In the genomic region with DNA sequence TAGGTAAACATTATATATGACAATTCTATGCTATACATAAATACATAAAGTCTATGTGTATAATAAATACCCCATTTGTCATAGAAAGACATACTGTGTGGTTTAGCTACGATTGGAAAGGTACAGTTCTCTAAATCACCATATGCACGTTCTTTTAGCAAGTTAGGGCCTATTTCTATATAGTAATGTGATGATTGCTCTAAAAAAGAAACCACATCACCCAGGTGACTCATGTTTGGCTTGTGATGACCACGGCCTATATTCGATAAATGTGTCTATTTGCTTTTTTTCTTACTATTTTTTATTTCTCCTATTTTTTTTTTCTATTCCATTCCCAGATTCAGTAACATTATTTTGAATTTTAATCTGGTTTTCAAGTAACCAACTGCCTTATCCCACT, we compare ENCODE assay signal across 21 cellular contexts. TPM values are rescaled to one million over a fixed set of nuclear protein-coding genes. Genes with fewer than 3 reads are reported as not detected.
DNase-seq lines count a peak whose midpoint lies in the region; ATAC-seq, FAIRE-seq and TF ChIP-seq lines count a peak whose summit lies in the region.
"Had no signal": no experiment of that assay in that cellular context is flagged by ENCODE, and none has a peak within 500 bp of the region (broad histone marks: within the 10 kb centered on the region; RNA-seq: fewer than 3 reads in every experiment).

No MANE protein-coding gene starts in this region.

- H3K27ac Mint-ChIP-seq in CD8-positive, alpha-beta T cell = no peak overlapping the region

- FAIRE-seq in pancreas (lab: Jason Lieb, UNC) = no peak
- FAIRE-seq: GM12892, H54 had no signal

- H3K36me3 Mint-ChIP-seq in CD8-positive, alpha-beta T cell = peaks cover 26% of the 10 kb centered on the region

- TF ChIP-seq CTCF in RWPE2 (IDR thresholded peaks at IDR 0.05; ENCODE audit: poor library complexity, severe bottlenecking) (no peak), foreskin keratinocyte (conservative IDR thresholded peaks at IDR 0.05) (no peak), pancreas (IDR thresholded peaks at IDR 0.05) (no peak)
- TF ChIP-seq CTCF in CD8-positive, alpha-beta T cell (IDR thresholded peaks at IDR 0.05) = no peak

- CTCF ChIA-PET in CD8-positive, alpha-beta T cell (lab: Charles Lee) = no interaction called here

- H3K27me3 ChIP-seq in RWPE2 (ENCODE audit: insufficient read depth, poor library complexity, severe bottlenecking) = no peaks in the 10 kb centered on the region
- H3K27me3 ChIP-seq in foreskin keratinocyte = no peaks in the 10 kb centered on the region
- no peaks in the 10 kb centered on the region for H3K27me3 ChIP-seq in CD8-positive, alpha-beta T cell (ENCODE audit: insufficient read depth, low read length)
- H3K27me3 ChIP-seq in pancreas = no peaks in the 10 kb centered on the region
- H3K27me3 ChIP-seq: MG63 had no signal

- POLR2A ChIA-PET in CD8-positive, alpha-beta T cell (lab: Charles Lee) = no interaction called here

- DNase-seq in HT1080 (ENCODE audit: low read depth) (peak; percentile 43), RWPE2 (ENCODE audit: low spot score) (no peak), foreskin keratinocyte (peak; percentile 50 to 71), pancreas (no peak)
- no peak for DNase-seq in CD8-positive, alpha-beta T cell
- no peak for DNase-seq in activated naive CD4-positive, alpha-beta T cell (lab: John Stamatoyannopoulos, UW)
- DNase-seq: CD4-positive, CD25-positive, alpha-beta regulatory T cell; COR-L47; DMS79 treated with DMSO at 0.1 percent for 48 hours; Karpas-422; MG63; NCI-H1417 treated with DMSO at 0.1 percent for 48 hours; NCI-H187; NCI-H446 treated with DMSO at 0.1 percent for 48 hours; NCI-H526 treated with DMSO at 0.1 percent for 48 hours; PC-9 had no signal

- WGBS in pancreas, 2 donors = 78 to 80% methylated on average over 4 of the region's 4 CpGs

- H3K4me3 ChIP-seq in RWPE2 (ENCODE audit: severe bottlenecking) (no peak overlapping the region), pancreas (no peak overlapping the region)
- no peak overlapping the region for H3K4me3 ChIP-seq in CD8-positive, alpha-beta T cell (ENCODE audit: low read depth, low read length)
- H3K4me3 ChIP-seq: MG63, PC-9 had no signal

- peaks cover 66% of the 10 kb centered on the region for H3K4me1 Mint-ChIP-seq in CD8-positive, alpha-beta T cell (ENCODE audit: low read depth)

- H3K27me3 Mint-ChIP-seq in CD8-positive, alpha-beta T cell (ENCODE audit: low read depth) = no peaks in the 10 kb centered on the region
- H3K27me3 Mint-ChIP-seq: CD4-positive, CD25-positive, alpha-beta regulatory T cell had no signal

- peaks cover 3% of the 10 kb centered on the region for H3K9me3 Mint-ChIP-seq in CD8-positive, alpha-beta T cell

- H3K27ac ChIP-seq in RWPE2 (ENCODE audit: poor library complexity, severe bottlenecking) (no peak overlapping the region), foreskin keratinocyte (peak overlapping the region; percentile 42), pancreas (no peak overlapping the region)
- H3K27ac ChIP-seq in CD8-positive, alpha-beta T cell (ENCODE audit: low read depth, low read length) = no peak overlapping the region
- H3K27ac ChIP-seq: PC-9 had no signal

- H3K4me1 ChIP-seq in RWPE2 (ENCODE audit: insufficient read depth, poor library complexity, severe bottlenecking) = peaks cover 5% of the 10 kb centered on the region
- peaks cover 10% of the 10 kb centered on the region for H3K4me1 ChIP-seq in foreskin keratinocyte
- no peaks in the 10 kb centered on the region for H3K4me1 ChIP-seq in CD8-positive, alpha-beta T cell (ENCODE audit: insufficient read depth, low read length)
- H3K4me1 ChIP-seq in pancreas = no peaks in the 10 kb centered on the region

- H3K4me3 Mint-ChIP-seq in CD8-positive, alpha-beta T cell = no peak overlapping the region
- H3K4me3 Mint-ChIP-seq: CD4-positive, CD25-positive, alpha-beta regulatory T cell had no signal

- ATAC-seq in GM18868 (IDR thresholded peaks at IDR 0.05; ENCODE audit: unreplicated experiment) (peak; percentile 45), RWPE2 (ENCODE audit: low read depth) (peak; percentile 60), foreskin keratinocyte (peak; percentile 78), pancreas (no peak)
- ATAC-seq in CD8-positive, alpha-beta T cell = no peak
- ATAC-seq: SK-N-SH treated with all-trans-retinoic acid at 6 μM for 48 hours had no signal

- intact Hi-C loops in CD8-positive, alpha-beta T cell (cut with DNase I, micrococcal nuclease) = no loop called here
- intact Hi-C loops in pancreas (cut with DNase I) = no loop called here

- H3K9me3 ChIP-seq in RWPE2 (ENCODE audit: severe bottlenecking) = no peaks in the 10 kb centered on the region
- no peaks in the 10 kb centered on the region for H3K9me3 ChIP-seq in CD8-positive, alpha-beta T cell (ENCODE audit: low read length)
- no peaks in the 10 kb centered on the region for H3K9me3 ChIP-seq in pancreas
- H3K9me3 ChIP-seq: MG63 had no signal

- H3K36me3 ChIP-seq in RWPE2 (ENCODE audit: low read depth) (no peaks in the 10 kb centered on the region), pancreas (no peaks in the 10 kb centered on the region)
- H3K36me3 ChIP-seq in CD8-positive, alpha-beta T cell (ENCODE audit: insufficient read depth, low read length) = no peaks in the 10 kb centered on the region
- H3K36me3 ChIP-seq: MG63 had no signal

RNA-seq across cellular contexts. Expression of a gene that starts 34.7 kb away (rescaled TPM):
- 0.60 and 1.4 TPM in 2 replicates for total RNA-seq in HT1080 (2014; rRNA removed; shearing (Covaris generic))
- polyA plus RNA-seq in HT1080 (2015; cell fraction: cytosol; rRNA removed) = 1.9 and 2.5 TPM in 2 replicates
- 1.3 and 2.4 TPM in 2 replicates for polyA plus RNA-seq in HT1080 (2015; cell fraction: nucleus; rRNA removed)
- total RNA-seq in foreskin keratinocyte (1.3 and 2.1 TPM in 2 replicates), pancreas (10 to 100 TPM; 11.2 to 22.6 (median 15.8) TPM)
- polyA plus RNA-seq in foreskin keratinocyte (0.66 and 1.0 TPM in 2 replicates), pancreas (1 to 10 TPM; 5.3 to 9.2 TPM)
- total RNA-seq in CD8-positive, alpha-beta T cell = 10 to 100 TPM; 62.2 to 73.9 TPM
- total RNA-seq: G401 had no signal

Comparison
In these comparisons a context has a peak if more than half of its experiments do, and no peak if none do; other contexts are left out.
1. ATAC-seq: peak in GM18868 (single experiment), RWPE2 (single experiment) and foreskin keratinocyte (single experiment); none in CD8-positive, alpha-beta T cell (single experiment) and pancreas (0 of 4).
2. DNase-seq: peak in HT1080 (single experiment) and foreskin keratinocyte (2 of 2); none in RWPE2 (single experiment), CD8-positive, alpha-beta T cell (0 of 7), activated naive CD4-positive, alpha-beta T cell (0 of 4) and pancreas (0 of 6).